In genomic region chr19:7793493-7793892, GRCh38 we compare ENCODE assay signal across 10 cellular contexts. TPM values are rescaled to one million over a fixed set of nuclear protein-coding genes. Genes with fewer than 3 reads are reported as not detected.
"Had no signal": no experiment of that assay in that cellular context is flagged by ENCODE, and none has a peak within 500 bp of the region (broad histone marks: within the 10 kb centered on the region; RNA-seq: fewer than 3 reads in every experiment).

No MANE protein-coding gene starts in this region.

- DNase-seq: IMR-90, KBM-7, KG1 had no signal

- H3K4me3 ChIP-seq: K562 had no signal

- H3K27ac ChIP-seq: HL-60, KMS-11 had no signal

- H3K4me2 ChIP-seq: KMS-11 had no signal

- H3K9ac ChIP-seq: KMS-11 had no signal

- ATAC-seq: HepG2, K562 had no signal

RNA-seq across cellular contexts. Expression of gene CLEC4M, which starts 30.4 kb away (rescaled TPM):
- total RNA-seq: HepG2, HT-29, HT1080, IMR-90, K562 had no signal
- polyA plus RNA-seq: HepG2, IgD-negative memory B cell, IMR-90 had no signal

RNA-seq across cellular contexts. Expression of gene CD209, which starts 46.2 kb away (rescaled TPM):
- total RNA-seq: HepG2, HT-29, HT1080, IMR-90, K562 had no signal
- polyA plus RNA-seq: HepG2, IgD-negative memory B cell, IMR-90 had no signal
